In the genomic region with DNA sequence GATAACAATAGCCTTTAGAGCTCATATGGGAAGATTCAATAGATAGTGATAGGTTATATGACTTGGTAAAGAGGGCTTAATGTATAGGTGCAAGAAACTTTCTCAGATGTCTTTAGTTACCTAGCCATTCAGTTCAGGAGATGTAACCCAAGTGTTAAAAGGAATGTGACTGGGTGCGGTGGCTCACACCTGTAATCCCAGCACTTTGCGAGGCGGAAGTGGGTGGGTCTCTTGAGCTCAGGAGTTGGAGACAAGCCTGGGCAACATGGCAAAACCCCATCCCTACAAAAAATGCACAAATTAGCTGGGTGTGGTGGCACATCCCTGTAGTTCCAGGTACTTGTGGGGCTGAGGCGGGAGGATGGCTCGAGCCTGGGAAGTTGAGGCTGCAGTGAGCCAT, we compare ENCODE assay signal across 2 cellular contexts.
TF ChIP-seq lines count a peak whose summit lies in the region.

No MANE protein-coding gene starts in this region.

TF ChIP-seq in GM23338, 12 proteins besides CTCF, POLR2A, EP300 and RAD21:
- TF ChIP-seq ZNF114 (CRISPR knock-in tag; IDR thresholded peaks at IDR 0.05) (no peak), STAT1 (IDR thresholded peaks at IDR 0.05; ENCODE audit: unreplicated experiment) (no peak), JUNB (IDR thresholded peaks at IDR 0.05; ENCODE audit: unreplicated experiment) (no peak), EZH2phosphoT487 (IDR thresholded peaks at IDR 0.05; ENCODE audit: unreplicated experiment) (no peak), CREB1 (CRISPR knock-in tag; IDR thresholded peaks at IDR 0.05; ENCODE audit: low read depth) (no peak)
- TF ChIP-seq, protein P1, sequence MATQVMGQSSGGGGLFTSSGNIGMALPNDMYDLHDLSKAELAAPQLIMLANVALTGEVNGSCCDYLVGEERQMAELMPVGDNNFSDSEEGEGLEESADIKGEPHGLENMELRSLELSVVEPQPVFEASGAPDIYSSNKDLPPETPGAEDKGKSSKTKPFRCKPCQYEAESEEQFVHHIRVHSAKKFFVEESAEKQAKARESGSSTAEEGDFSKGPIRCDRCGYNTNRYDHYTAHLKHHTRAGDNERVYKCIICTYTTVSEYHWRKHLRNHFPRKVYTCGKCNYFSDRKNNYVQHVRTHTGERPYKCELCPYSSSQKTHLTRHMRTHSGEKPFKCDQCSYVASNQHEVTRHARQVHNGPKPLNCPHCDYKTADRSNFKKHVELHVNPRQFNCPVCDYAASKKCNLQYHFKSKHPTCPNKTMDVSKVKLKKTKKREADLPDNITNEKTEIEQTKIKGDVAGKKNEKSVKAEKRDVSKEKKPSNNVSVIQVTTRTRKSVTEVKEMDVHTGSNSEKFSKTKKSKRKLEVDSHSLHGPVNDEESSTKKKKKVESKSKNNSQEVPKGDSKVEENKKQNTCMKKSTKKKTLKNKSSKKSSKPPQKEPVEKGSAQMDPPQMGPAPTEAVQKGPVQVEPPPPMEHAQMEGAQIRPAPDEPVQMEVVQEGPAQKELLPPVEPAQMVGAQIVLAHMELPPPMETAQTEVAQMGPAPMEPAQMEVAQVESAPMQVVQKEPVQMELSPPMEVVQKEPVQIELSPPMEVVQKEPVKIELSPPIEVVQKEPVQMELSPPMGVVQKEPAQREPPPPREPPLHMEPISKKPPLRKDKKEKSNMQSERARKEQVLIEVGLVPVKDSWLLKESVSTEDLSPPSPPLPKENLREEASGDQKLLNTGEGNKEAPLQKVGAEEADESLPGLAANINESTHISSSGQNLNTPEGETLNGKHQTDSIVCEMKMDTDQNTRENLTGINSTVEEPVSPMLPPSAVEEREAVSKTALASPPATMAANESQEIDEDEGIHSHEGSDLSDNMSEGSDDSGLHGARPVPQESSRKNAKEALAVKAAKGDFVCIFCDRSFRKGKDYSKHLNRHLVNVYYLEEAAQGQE (IDR thresholded peaks at IDR 0.05; ENCODE audit: unreplicated experiment): no peak
TF ChIP-seq in GM23338: peak in this region for 0.

TF ChIP-seq in GM12878, 131 proteins besides CTCF, POLR2A, EP300 and RAD21:
- TF ChIP-seq NFXL1 (IDR thresholded peaks at IDR 0.05; ENCODE audit: borderline replicate concordance): no peak
- no peak for TF ChIP-seq MTA2 (IDR thresholded peaks at IDR 0.05; ENCODE audit: low read depth)
- TF ChIP-seq NR2C1 (IDR thresholded peaks at IDR 0.05): no peak
- no peak for TF ChIP-seq SPI1 (IDR thresholded peaks at IDR 0.05; ENCODE audit: borderline replicate concordance, insufficient read depth, low read depth, low read length)
- TF ChIP-seq, protein P2, sequence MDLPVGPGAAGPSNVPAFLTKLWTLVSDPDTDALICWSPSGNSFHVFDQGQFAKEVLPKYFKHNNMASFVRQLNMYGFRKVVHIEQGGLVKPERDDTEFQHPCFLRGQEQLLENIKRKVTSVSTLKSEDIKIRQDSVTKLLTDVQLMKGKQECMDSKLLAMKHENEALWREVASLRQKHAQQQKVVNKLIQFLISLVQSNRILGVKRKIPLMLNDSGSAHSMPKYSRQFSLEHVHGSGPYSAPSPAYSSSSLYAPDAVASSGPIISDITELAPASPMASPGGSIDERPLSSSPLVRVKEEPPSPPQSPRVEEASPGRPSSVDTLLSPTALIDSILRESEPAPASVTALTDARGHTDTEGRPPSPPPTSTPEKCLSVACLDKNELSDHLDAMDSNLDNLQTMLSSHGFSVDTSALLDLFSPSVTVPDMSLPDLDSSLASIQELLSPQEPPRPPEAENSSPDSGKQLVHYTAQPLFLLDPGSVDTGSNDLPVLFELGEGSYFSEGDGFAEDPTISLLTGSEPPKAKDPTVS (IDR thresholded peaks at IDR 0.05; ENCODE audit: low read depth, low read length): no peak
